Comparison of ENCODE assay signal across 4 cellular contexts in genomic region chr14:82861321-82861720, GRCh38.
"Had no signal": no experiment of that assay in that cellular context is flagged by ENCODE, and none has a peak within 500 bp of the region (broad histone marks: within the 10 kb centered on the region; RNA-seq: fewer than 3 reads in every experiment).

No MANE protein-coding gene starts in this region.

- H3K27ac ChIP-seq: GM23248 had no signal

- H3K9ac ChIP-seq: GM23248 had no signal

- H3K4me3 ChIP-seq: GM23248, GM23338, HAP-1 had no signal

- H3K4me2 ChIP-seq: GM23338 had no signal

- ATAC-seq: GM23338, HCT116 had no signal

- H3K36me3 ChIP-seq: HAP-1 had no signal

- H3K9me3 ChIP-seq: HAP-1 had no signal

- H2AFZ ChIP-seq: GM23248, GM23338 had no signal
